Comparison of ENCODE assay signal across 11 cellular contexts in genomic region chr7:142739927-142740492, GRCh38. TPM values are rescaled to one million over a fixed set of nuclear protein-coding genes. Genes with fewer than 3 reads are reported as not detected.
DNase-seq lines count a peak whose midpoint lies in the region; ATAC-seq and TF ChIP-seq lines count a peak whose summit lies in the region.
"Had no signal": no experiment of that assay in that cellular context is flagged by ENCODE, and none has a peak within 500 bp of the region (broad histone marks: within the 10 kb centered on the region; RNA-seq: fewer than 3 reads in every experiment).

No MANE protein-coding gene starts in this region.

- TF ChIP-seq CTCF in GM06990 (IDR thresholded peaks at IDR 0.05; ENCODE audit: insufficient read depth, low read length, poor library complexity, severe bottlenecking) (peak; percentile 42), ascending aorta (IDR thresholded peaks at IDR 0.05) (no peak), left lung (IDR thresholded peaks at IDR 0.05) (no peak)

- H3K4me1 Mint-ChIP-seq in activated naive CD8-positive, alpha-beta T cell treated with anti-CD3 and anti-CD28 coated beads for 36 hours = peaks cover 11% of the 10 kb centered on the region

- H3K27ac Mint-ChIP-seq in activated naive CD8-positive, alpha-beta T cell treated with anti-CD3 and anti-CD28 coated beads for 36 hours = peak overlapping the region; percentile 38

- H3K4me3 ChIP-seq in GM06990 (replicated peaks; ENCODE audit: low read depth, low read length) (no peak overlapping the region), ascending aorta (no peak overlapping the region), left lung (no peak overlapping the region)

- H3K27ac ChIP-seq in ascending aorta = no peak overlapping the region
- H3K27ac ChIP-seq in left lung = no peak overlapping the region

- H3K36me3 ChIP-seq in GM06990 (ENCODE audit: control insufficient read depth, insufficient read depth, low read length) (no peaks in the 10 kb centered on the region), ascending aorta (no peaks in the 10 kb centered on the region), left lung (no peaks in the 10 kb centered on the region)

- ATAC-seq in GM19372 (IDR thresholded peaks at IDR 0.05; ENCODE audit: low read depth, unreplicated experiment) (peak; percentile 80), HG03108 (IDR thresholded peaks at IDR 0.05; ENCODE audit: unreplicated experiment) (peak; percentile 92), left lung (no peak)

- H3K27me3 Mint-ChIP-seq in activated naive CD8-positive, alpha-beta T cell treated with anti-CD3 and anti-CD28 coated beads for 36 hours = no peaks in the 10 kb centered on the region

- no peaks in the 10 kb centered on the region for H3K9me3 Mint-ChIP-seq in activated naive CD8-positive, alpha-beta T cell treated with anti-CD3 and anti-CD28 coated beads for 36 hours

- H3K27me3 ChIP-seq in GM06990 (replicated peaks; ENCODE audit: control insufficient read depth, insufficient read depth, low read length) = no peaks in the 10 kb centered on the region
- H3K27me3 ChIP-seq in ascending aorta = no peaks in the 10 kb centered on the region
- H3K27me3 ChIP-seq in left lung = no peaks in the 10 kb centered on the region

- intact Hi-C loops in ascending aorta (cut with DNase I) = no loop called here
- intact Hi-C loops in left lung (cut with DNase I) = no loop called here

- peaks cover 0 to 13% of the 10 kb centered on the region in 2 donors for H3K4me1 ChIP-seq in ascending aorta
- no peaks in the 10 kb centered on the region for H3K4me1 ChIP-seq in left lung

- H3K9me3 ChIP-seq in ascending aorta = no peaks in the 10 kb centered on the region
- no peaks in the 10 kb centered on the region for H3K9me3 ChIP-seq in left lung

- H3K36me3 Mint-ChIP-seq in activated naive CD8-positive, alpha-beta T cell treated with anti-CD3 and anti-CD28 coated beads for 36 hours = no peaks in the 10 kb centered on the region

- H3K4me3 Mint-ChIP-seq in activated naive CD8-positive, alpha-beta T cell treated with anti-CD3 and anti-CD28 coated beads for 36 hours = peak overlapping the region; percentile 29

- DNase-seq in GM06990 (ENCODE audit: extremely low read depth, insufficient read length) (peak; percentile 6), ascending aorta (ENCODE audit: low spot score in 2 of 2) (no peak), left lung (no peak), dedifferentiated amniotic fluid mesenchymal stem cell (ENCODE audit: extremely low spot score) (no peak)
- DNase-seq in activated naive CD8-positive, alpha-beta T cell treated with anti-CD3 and anti-CD28 coated beads for 36 hours = no peak
- DNase-seq in stimulated activated CD4-positive, alpha-beta T cell treated with anti-CD3 and anti-CD28 coated beads, Interleukin-1b, Interleukin-23, amount 100 ng/mL, for 48 hours = no peak
- DNase-seq: nucleus accumbens had no signal

RNA-seq across cellular contexts. Expression of gene PRSS1, which starts 9.3 kb away (rescaled TPM):
- total RNA-seq in activated naive CD8-positive, alpha-beta T cell treated with anti-CD3 and anti-CD28 coated beads for 36 hours = not detected
- total RNA-seq in ascending aorta (not detected), left lung (under 1 TPM in 1 of 2 donors, not detected in 1; 0.99 TPM)
- total RNA-seq: endothelial cell of umbilical vein; T-helper 2 cell treated with Interferon-gamma antibody and Interleukin-4, amounts not matched to agents 100 ng/mL and 5 ng/mL, for 36 hours had no signal

RNA-seq across cellular contexts. Expression of gene PRSS2, which starts 30.8 kb away (rescaled TPM):
- total RNA-seq in activated naive CD8-positive, alpha-beta T cell treated with anti-CD3 and anti-CD28 coated beads for 36 hours = not detected
- not detected for total RNA-seq in ascending aorta
- total RNA-seq in left lung = 10 to 100 TPM in 1 of 2 donors, not detected in 1; 13.1 TPM
- total RNA-seq: endothelial cell of umbilical vein; T-helper 2 cell treated with Interferon-gamma antibody and Interleukin-4, amounts not matched to agents 100 ng/mL and 5 ng/mL, for 36 hours had no signal
